In the genomic region with DNA sequence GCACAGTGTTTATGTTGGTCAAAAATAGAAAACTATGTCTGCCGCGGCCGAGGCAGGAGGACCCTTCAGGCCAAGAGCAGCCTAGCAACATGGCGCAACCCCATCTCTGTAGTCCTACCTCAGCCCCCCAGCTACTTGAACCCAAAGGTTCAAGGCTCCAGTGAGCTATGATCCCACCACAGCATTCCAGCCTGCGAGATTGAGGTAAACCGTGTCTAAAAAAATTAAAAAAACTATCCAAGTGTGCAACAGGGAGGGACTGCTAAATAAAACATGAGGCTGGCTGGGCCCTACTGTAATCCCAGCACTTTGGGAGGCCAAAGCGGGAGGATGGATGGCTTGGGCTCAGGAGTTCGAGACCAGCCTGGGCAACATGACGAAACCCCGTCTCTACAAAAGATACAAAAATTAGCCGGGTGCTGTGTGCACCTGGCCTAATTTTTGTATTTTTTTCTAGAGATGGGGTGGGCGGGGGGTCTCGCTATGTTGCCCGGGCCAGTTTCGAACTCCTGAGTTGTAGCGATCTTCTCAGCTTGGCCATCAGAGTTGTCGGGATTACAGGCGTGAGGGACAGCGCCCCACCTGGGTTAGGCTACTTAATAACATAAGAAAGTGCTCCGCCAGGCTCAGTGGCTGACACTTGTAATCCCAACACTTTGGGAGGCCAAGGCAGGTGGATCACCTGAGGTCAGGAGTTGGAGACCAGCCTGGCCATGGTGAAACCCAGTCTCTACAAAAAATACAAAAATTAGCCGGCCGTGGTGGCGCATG, we compare ENCODE assay signal across 7 cellular contexts.
DNase-seq lines count a peak whose midpoint lies in the region; ATAC-seq and TF ChIP-seq lines count a peak whose summit lies in the region.
"Not testable (repeated sequence)": the region's sequence is repeated elsewhere in the genome, so short reads cannot be mapped to it uniquely, and the experiment has no call there.

No MANE protein-coding gene starts in this region.

- H3K9me3 ChIP-seq in OCI-LY7 (ENCODE audit: low read length); mucosa of descending colon; skeletal muscle tissue (ENCODE audit: control insufficient read depth in 3 of 3, low read length in 3 of 3): not testable (repeated sequence)

- 0 out of 2 replicates have a peak overlapping the region, but pooled peaks have one; percentile 14 for H2AFZ ChIP-seq in OCI-LY7 (ENCODE audit: low read length)

- H3K9me2 ChIP-seq in OCI-LY7 (ENCODE audit: insufficient read depth, low read length) = not testable (repeated sequence)

- TSS peak; percentile 87 for BruUV-seq in OCI-LY7 (replicated peaks; lab: Mats Ljungman, UMichigan)

- CTCF ChIA-PET in OCI-LY7 (lab: Charles Lee; ENCODE audit: unreplicated experiment) = not testable (repeated sequence)

- not testable (repeated sequence) for H3K27me3 Mint-ChIP-seq in activated T-helper 17 cell treated with anti-CD3 and anti-CD28 coated beads, Interleukin-2, amount 50 U/mL, for 72 hours; glutamatergic neuron (ENCODE audit: unreplicated experiment)

- H3K79me2 ChIP-seq in OCI-LY7 (ENCODE audit: insufficient read depth, low read depth, low read length) = not testable (repeated sequence)

- not testable (repeated sequence) for H3K27me3 ChIP-seq in GM06990 (replicated peaks; ENCODE audit: control insufficient read depth, insufficient read depth, low read length); skeletal muscle tissue (ENCODE audit: control insufficient read depth in 3 of 3, insufficient read depth in 3 of 3, low read length in 3 of 3)

- H3K4me3 ChIP-seq in GM06990 (replicated peaks; ENCODE audit: low read depth, low read length) (peak overlapping the region; percentile 64), OCI-LY7 (ENCODE audit: low read depth, low read length, poor library complexity, severe bottlenecking) (peak overlapping the region; percentile 67), skeletal muscle tissue (ENCODE audit: low read length in 3 of 3) (peak overlapping the region; percentile 60 to 69 (median 68))
- H3K4me3 ChIP-seq in mucosa of descending colon = not testable (repeated sequence)

- POLR2A ChIA-PET in OCI-LY7 (lab: Charles Lee) = not testable (repeated sequence)

- TF ChIP-seq CTCF in GM06990 (IDR thresholded peaks at IDR 0.05; ENCODE audit: insufficient read depth, low read length, poor library complexity, severe bottlenecking); OCI-LY7 (conservative IDR thresholded peaks at IDR 0.05; ENCODE audit: low read length); glutamatergic neuron (IDR thresholded peaks at IDR 0.05; ENCODE audit: partially characterized antibody, unreplicated experiment); mucosa of descending colon (IDR thresholded peaks at IDR 0.05): not testable (repeated sequence)

- not testable (repeated sequence) for H3K4me1 ChIP-seq in OCI-LY7 (ENCODE audit: insufficient read depth, low read length, poor library complexity, severe bottlenecking); mucosa of descending colon (ENCODE audit: low read depth); skeletal muscle tissue (ENCODE audit: control insufficient read depth in 3 of 3, insufficient read depth in 3 of 3, low read length in 3 of 3)

- H3K27ac ChIP-seq in OCI-LY7 (ENCODE audit: low read depth, low read length, poor library complexity, severe bottlenecking) (peak overlapping the region; percentile 73), cingulate gyrus (ENCODE audit: low read depth, low read length) (peak overlapping the region; percentile 94), skeletal muscle tissue (ENCODE audit: low read depth, low read length) (peak overlapping the region; percentile 92)

- peak overlapping the region; percentile 86 for H3K27ac Mint-ChIP-seq in activated T-helper 17 cell treated with anti-CD3 and anti-CD28 coated beads, Interleukin-2, amount 50 U/mL, for 72 hours
- H3K27ac Mint-ChIP-seq in glutamatergic neuron (ENCODE audit: unreplicated experiment) = peak overlapping the region; percentile 81

- peak overlapping the region; percentile 96 for H3K4me3 Mint-ChIP-seq in activated T-helper 17 cell treated with anti-CD3 and anti-CD28 coated beads, Interleukin-2, amount 50 U/mL, for 72 hours
- H3K4me3 Mint-ChIP-seq in glutamatergic neuron (ENCODE audit: unreplicated experiment) = peak overlapping the region; percentile 74

- peak; percentile 47 for DNase-seq in GM06990 (ENCODE audit: extremely low read depth, insufficient read length)
- DNase-seq in OCI-LY7 (ENCODE audit: low spot score); glutamatergic neuron: not testable (repeated sequence)
- DNase-seq in mucosa of descending colon = peak; percentile 15 to 47 (median 29)

- ATAC-seq in activated T-helper 17 cell treated with anti-CD3 and anti-CD28 coated beads, Interleukin-2, amount 50 U/mL, for 72 hours (replicated peaks); mucosa of descending colon: not testable (repeated sequence)

- H3K9me3 Mint-ChIP-seq in activated T-helper 17 cell treated with anti-CD3 and anti-CD28 coated beads, Interleukin-2, amount 50 U/mL, for 72 hours; glutamatergic neuron (ENCODE audit: unreplicated experiment): not testable (repeated sequence)

- H3K4me1 Mint-ChIP-seq in activated T-helper 17 cell treated with anti-CD3 and anti-CD28 coated beads, Interleukin-2, amount 50 U/mL, for 72 hours; glutamatergic neuron (ENCODE audit: low read depth, unreplicated experiment): not testable (repeated sequence)

- H3K36me3 ChIP-seq in GM06990 (ENCODE audit: control insufficient read depth, insufficient read depth, low read length); OCI-LY7 (ENCODE audit: insufficient read depth, low read length); mucosa of descending colon (ENCODE audit: low read depth); skeletal muscle tissue (ENCODE audit: control insufficient read depth in 3 of 3, insufficient read depth in 3 of 3, low read length in 3 of 3): not testable (repeated sequence)

- intact Hi-C loops in OCI-LY7 (cut with micrococcal nuclease; ENCODE audit: unreplicated experiment) = loop anchor here (2.0 kb wide), 1 partner anchor 427 kb away; the partner anchor contains the start of gene ZNF25
- intact Hi-C loops in mucosa of descending colon (cut with DNase I, micrococcal nuclease) = not testable (repeated sequence)

- peak overlapping the region; percentile 52 for H3K4me2 ChIP-seq in OCI-LY7 (ENCODE audit: low read length)

- not testable (repeated sequence) for H4K20me1 ChIP-seq in OCI-LY7 (ENCODE audit: insufficient read depth, low read length)

- not testable (repeated sequence) for H3K36me3 Mint-ChIP-seq in activated T-helper 17 cell treated with anti-CD3 and anti-CD28 coated beads, Interleukin-2, amount 50 U/mL, for 72 hours (ENCODE audit: low read depth); glutamatergic neuron (ENCODE audit: unreplicated experiment)

- peak overlapping the region; percentile 67 to 79 (median 77) for H3K9ac ChIP-seq in skeletal muscle tissue (ENCODE audit: low read depth in 1 of 3, low read length in 3 of 3)
